In the genomic region with DNA sequence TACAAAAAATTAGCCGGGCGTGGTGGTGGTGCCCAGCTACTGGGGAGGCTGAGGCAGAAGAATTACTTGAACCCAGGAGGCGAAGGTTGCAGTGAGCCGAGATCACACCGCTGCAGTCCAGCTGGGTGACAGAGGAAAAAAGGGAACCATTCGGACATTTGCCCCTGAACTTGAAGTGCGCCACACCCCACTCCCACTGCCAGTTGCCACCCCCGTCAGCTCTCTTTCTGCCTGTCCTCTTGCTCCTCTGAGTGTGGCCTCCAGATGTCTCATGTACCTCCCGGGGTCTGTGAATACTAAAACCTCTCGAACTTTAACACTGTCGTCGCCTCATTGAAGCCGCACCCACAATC, we compare ENCODE assay signal across 13 cellular contexts. TPM values are rescaled to one million over a fixed set of nuclear protein-coding genes. Genes with fewer than 3 reads are reported as not detected.
DNase-seq lines count a peak whose midpoint lies in the region; ATAC-seq and TF ChIP-seq lines count a peak whose summit lies in the region.
"Had no signal": no experiment of that assay in that cellular context is flagged by ENCODE, and none has a peak within 500 bp of the region (broad histone marks: within the 10 kb centered on the region; RNA-seq: fewer than 3 reads in every experiment).

No MANE protein-coding gene starts in this region.

- DNase-seq in adrenal gland: peak in 2 of 7 donors; percentile 26 to 29
- DNase-seq in right atrium auricular region (ENCODE audit: low spot score): peak; percentile 77
- DNase-seq in SKM-1 treated with dmso at 0.1 percent for 144 hours (lab: John Stamatoyannopoulos, UW; ENCODE audit: unreplicated experiment): no peak
- DNase-seq in H4 (ENCODE audit: low spot score): no peak
- no peak for DNase-seq in globus pallidus (ENCODE audit: low spot score)
- DNase-seq: activated B cell treated with CpG ODN at 0.5 μM for 24 hours, mesendoderm, NCI-H1436 treated with DMSO at 0.1 percent for 48 hours, NCI-H82 had no signal

- no peak overlapping the region for H3K9ac ChIP-seq in rectal smooth muscle tissue (ENCODE audit: low read length)

- no peaks in the 10 kb centered on the region for H3K79me2 ChIP-seq in ACC112 (ENCODE audit: control insufficient read depth, insufficient read depth, low read length, unreplicated experiment)

- TF ChIP-seq CTCF in adrenal gland (IDR thresholded peaks at IDR 0.05) (no peak), right atrium auricular region (IDR thresholded peaks at IDR 0.05) (no peak)

- H3K9me3 ChIP-seq in adrenal gland (replicated peaks in 1 of 3) (no peaks in the 10 kb centered on the region), right atrium auricular region (no peaks in the 10 kb centered on the region)

- TF ChIP-seq POLR2A in adrenal gland (IDR thresholded peaks at IDR 0.05): no peak

- H3K27me3 ChIP-seq in ACC112 (ENCODE audit: insufficient read depth, low read length) (no peaks in the 10 kb centered on the region), adrenal gland (no peaks in the 10 kb centered on the region), right atrium auricular region (no peaks in the 10 kb centered on the region), rectal smooth muscle tissue (ENCODE audit: control insufficient read depth, insufficient read depth, low read length) (no peaks in the 10 kb centered on the region)

- intact Hi-C loops in adrenal gland (cut with DNase I): no loop called here

- 55 to 75% (median 60%) methylated on average over 13 of the region's 13 CpGs for WGBS in adrenal gland, 4 donors

- H3K4me1 ChIP-seq in ACC112 (ENCODE audit: control insufficient read depth, insufficient read depth, low read length, unreplicated experiment) (peaks cover 21% of the 10 kb centered on the region), adrenal gland (replicated peaks in 1 of 2) (peaks cover 15 to 19% of the 10 kb centered on the region in 2 donors), right atrium auricular region (peaks cover 0 to 43% of the 10 kb centered on the region in 2 donors), rectal smooth muscle tissue (ENCODE audit: control insufficient read depth, insufficient read depth, low read length) (peaks cover 9% of the 10 kb centered on the region)

- H2AFZ ChIP-seq in ACC112 (ENCODE audit: low read length, unreplicated experiment): peak overlapping the region; percentile 73

- H3K4me3 ChIP-seq in ACC112 (ENCODE audit: low read depth, low read length) (no peak overlapping the region), adrenal gland (peak overlapping the region in 1 of 4 donors; percentile 26), right atrium auricular region (peak overlapping the region in 1 of 2 donors; percentile 7), rectal smooth muscle tissue (ENCODE audit: low read length) (no peak overlapping the region)
- H3K4me3 ChIP-seq: GM12878 had no signal

- ATAC-seq in GM21367 (IDR thresholded peaks at IDR 0.05; ENCODE audit: unreplicated experiment): no peak
- ATAC-seq: GM12878 had no signal

- H3K27ac ChIP-seq in ACC112 (ENCODE audit: low read depth, low read length) (peak overlapping the region; percentile 72; the same call in 1 of the 2 replicates), adrenal gland (peak overlapping the region; percentile 79 to 94 (median 86)), right atrium auricular region (peak overlapping the region; percentile 90 to 94), rectal smooth muscle tissue (ENCODE audit: low read depth, low read length) (peak overlapping the region; percentile 36)

- H3K36me3 ChIP-seq in ACC112 (ENCODE audit: insufficient read depth, low read length) (no peaks in the 10 kb centered on the region), adrenal gland (replicated peaks in 1 of 2) (no peaks in the 10 kb centered on the region), right atrium auricular region (no peaks in the 10 kb centered on the region), rectal smooth muscle tissue (ENCODE audit: control insufficient read depth, insufficient read depth, low read length) (no peaks in the 10 kb centered on the region)

RNA-seq across cellular contexts. Expression of a gene that starts 4.0 kb away (rescaled TPM):
- 10 to 100 TPM in 7 of 8 donors, 1 to 10 TPM in 1; 5.0 to 33.8 (median 24.6) TPM for total RNA-seq in adrenal gland
- polyA plus RNA-seq in adrenal gland: 10 to 100 TPM in 1 of 3 donors, 1 to 10 TPM in 2; 4.3 to 16.1 (median 5.1) TPM
- total RNA-seq in right atrium auricular region: 10 to 100 TPM in 1 of 2 donors, 1 to 10 TPM in 1; 1.4 to 14.7 TPM
- total RNA-seq in H4 (2014; rRNA removed; shearing (Covaris generic)): 0.62 and 0.64 TPM in 2 replicates
- total RNA-seq: GM12878 had no signal
- polyA plus RNA-seq: GM12878 had no signal

RNA-seq across cellular contexts. Expression of a gene that starts 38.0 kb away (rescaled TPM):
- total RNA-seq in adrenal gland: 1 to 10 TPM in 6 of 8 donors, under 1 TPM in 1, not detected in 1; 0.50 to 5.5 (median 3.2) TPM
- under 1 TPM; 0.24 to 0.97 (median 0.27) TPM for polyA plus RNA-seq in adrenal gland
- total RNA-seq in right atrium auricular region: 1 to 10 TPM in 1 of 2 donors, under 1 TPM in 1; 0.30 to 3.9 TPM
- 0.23 TPM in 1 of 2 replicates, not detected in the other for total RNA-seq in H4 (2014; rRNA removed; shearing (Covaris generic))
- total RNA-seq: activated B cell treated with CpG ODN at 0.5 μM for 24 hours, GM12878 had no signal
- polyA plus RNA-seq: GM12878 had no signal

RNA-seq across cellular contexts. Expression of a gene that starts 47.3 kb away (rescaled TPM):
- total RNA-seq in adrenal gland (10 to 100 TPM in 6 of 8 donors, 1 to 10 TPM in 1, under 1 TPM in 1; 0.85 to 31.1 (median 20.4) TPM), right atrium auricular region (10 to 100 TPM in 1 of 2 donors, 1 to 10 TPM in 1; 4.4 to 22.7 TPM)
- 10 to 100 TPM in 1 of 3 donors, 1 to 10 TPM in 2; 1.6 to 13.0 (median 2.3) TPM for polyA plus RNA-seq in adrenal gland
- total RNA-seq in H4 (2014; rRNA removed; shearing (Covaris generic)): 2.5 and 3.0 TPM in 2 replicates
- total RNA-seq: GM12878 had no signal
- polyA plus RNA-seq: GM12878 had no signal

Comparison
In these comparisons a context has a peak if more than half of its experiments do, and no peak if none do; other contexts are left out.
1. H3K27ac ChIP-seq: peak in every context shown above with its lines; median percentile 92 in right atrium auricular region; 86 in adrenal gland; 72 in ACC112; 36 in rectal smooth muscle tissue.